Comparison of ENCODE assay signal across 8 cellular contexts in genomic region chr1:11099310-11100148, GRCh38. TPM values are rescaled to one million over a fixed set of nuclear protein-coding genes. Genes with fewer than 3 reads are reported as not detected.
DNase-seq lines count a peak whose midpoint lies in the region; ATAC-seq and TF ChIP-seq lines count a peak whose summit lies in the region.

Gene EXOSC10, minus strand, starts transcription at chr1:11099869. Its CDS starts 38 bp downstream, at chr1:11099831.

- H3K4me3 Mint-ChIP-seq in dendritic cell treated with granulocyte-macrophage colony-stimulating factor and Interleukin-4, amounts not matched to agents 40 ng/mL and 50 ng/mL, for 4 days, result peak within 1 kb of the TSS; percentile 95

- POLR2A ChIA-PET in BJ (lab: Charles Lee), result interaction anchor here (0.5 kb wide), 1 partner anchor 37 kb away, joined by 11 read pairs; no protein-coding TSS in a partner anchor

- TF ChIP-seq CTCF in BJ (IDR thresholded peaks at IDR 0.05; ENCODE audit: insufficient read depth, low read depth, low read length) (no peak), left lung (IDR thresholded peaks at IDR 0.05) (no peak)

- ATAC-seq in GM19328 (IDR thresholded peaks at IDR 0.05; ENCODE audit: unreplicated experiment) (peak; percentile 88), HG03521 (IDR thresholded peaks at IDR 0.05; ENCODE audit: unreplicated experiment) (peak; percentile 85), left lung (peak; percentile 98)

- CTCF ChIA-PET in BJ (lab: Yijun Ruan, JAX), result interaction anchor here (0.6 to 1.8 kb wide), 4 partner anchors 10 to 88 kb away, joined by 3 to 10 read pairs (median 6); no protein-coding TSS in a partner anchor

- H3K9me3 ChIP-seq in left lung, result no peaks in the 10 kb centered on the region

- H3K9me3 Mint-ChIP-seq in dendritic cell treated with granulocyte-macrophage colony-stimulating factor and Interleukin-4, amounts not matched to agents 40 ng/mL and 50 ng/mL, for 4 days, result no peaks in the 10 kb centered on the region

- DNase-seq in BJ (ENCODE audit: low read depth) (no peak), NCI-H748 (lab: John Stamatoyannopoulos, UW; ENCODE audit: unreplicated experiment) (peak; percentile 86), left lung (peak; percentile 94 to 99)
- peak; percentile 93 to 94 for DNase-seq in activated CD4-positive, alpha-beta T cell treated with anti-CD3 and anti-CD28 coated beads, Interleukin-2, amount 50 U/mL, for 4 hours
- peak; percentile 93 for DNase-seq in stimulated activated CD4-positive, alpha-beta T cell treated with anti-CD3 and anti-CD28 coated beads, Interleukin-2, amount 100 ng/mL, for 4 hours (ENCODE audit: low read depth)

- no peaks in the 10 kb centered on the region for H3K27me3 Mint-ChIP-seq in dendritic cell treated with granulocyte-macrophage colony-stimulating factor and Interleukin-4, amounts not matched to agents 40 ng/mL and 50 ng/mL, for 4 days

- H3K4me3 ChIP-seq in BJ (ENCODE audit: low read depth, low read length) (peak within 1 kb of the TSS; percentile 99), left lung (peak within 1 kb of the TSS; percentile 69 to 100)

- H3K27ac ChIP-seq in left lung, result peak within 1 kb of the TSS; percentile 79 to 81

- H3K36me3 Mint-ChIP-seq in dendritic cell treated with granulocyte-macrophage colony-stimulating factor and Interleukin-4, amounts not matched to agents 40 ng/mL and 50 ng/mL, for 4 days (ENCODE audit: low read depth), result peaks cover 42% of the 10 kb centered on the region

- intact Hi-C loops in dendritic cell treated with granulocyte-macrophage colony-stimulating factor and Interleukin-4, amounts not matched to agents 40 ng/mL and 50 ng/mL, for 4 days (cut with micrococcal nuclease), result loop anchor here (2.0 kb wide), 1 partner anchor 87 kb away; the partner anchor contains the start of gene TARDBP
- intact Hi-C loops in left lung (cut with DNase I), result no loop called here

- peak within 1 kb of the TSS; percentile 94 for H3K27ac Mint-ChIP-seq in dendritic cell treated with granulocyte-macrophage colony-stimulating factor and Interleukin-4, amounts not matched to agents 40 ng/mL and 50 ng/mL, for 4 days

- H3K27me3 ChIP-seq in BJ (ENCODE audit: control insufficient read depth, insufficient read depth, low read length) (no peaks in the 10 kb centered on the region), left lung (no peaks in the 10 kb centered on the region)

- peaks cover 5% of the 10 kb centered on the region for H3K36me3 ChIP-seq in BJ (ENCODE audit: control insufficient read depth, insufficient read depth, low read length)
- peaks cover 0 to 35% of the 10 kb centered on the region in 2 donors for H3K36me3 ChIP-seq in left lung

- H3K4me1 Mint-ChIP-seq in dendritic cell treated with granulocyte-macrophage colony-stimulating factor and Interleukin-4, amounts not matched to agents 40 ng/mL and 50 ng/mL, for 4 days (ENCODE audit: low read depth), result peaks cover 8% of the 10 kb centered on the region

- peaks cover 9 to 19% of the 10 kb centered on the region in 2 donors for H3K4me1 ChIP-seq in left lung

RNA-seq across cellular contexts. Expression of gene EXOSC10, which starts in this region (rescaled TPM):
- polyA plus RNA-seq in BJ (2011; rRNA removed), result 72.1 and 74.6 TPM in 2 replicates
- polyA minus RNA-seq in BJ (2011; rRNA and poly(A)+ RNA removed), result 27.5 and 33.4 TPM in 2 replicates
- total RNA-seq in left lung, result 10 to 100 TPM; 42.9 to 53.2 TPM
